8 cellular contexts compared by ENCODE assay signal in genomic region chr11:88231894-88232482, GRCh38. TPM values are rescaled to one million over a fixed set of nuclear protein-coding genes. Genes with fewer than 3 reads are reported as not detected.
DNase-seq lines count a peak whose midpoint lies in the region; ATAC-seq and TF ChIP-seq lines count a peak whose summit lies in the region.

No MANE protein-coding gene starts in this region.

- H3K4me3 ChIP-seq in mammary epithelial cell (replicated peaks in 1 of 3; ENCODE audit: insufficient read depth in 1 of 3, low read depth in 2 of 3, low read length in 3 of 3) (no peak overlapping the region), lung (no peak overlapping the region)

- 45% methylated on average over 5 of the region's 5 CpGs for WGBS in mammary epithelial cell (ENCODE audit: low coverage, missing lambda C conversion rate)
- WGBS in lung, 2 donors = 37 to 63% methylated on average over 5 of the region's 5 CpGs

- in situ Hi-C loops in mammary epithelial cell (cut with MboI; ENCODE audit: low sequenced_read_pairs in 2 of 2) = no loop called here

- H2AFZ ChIP-seq in mammary epithelial cell (ENCODE audit: low read depth, low read length) = no peak overlapping the region

- H3K36me3 ChIP-seq in mammary epithelial cell (ENCODE audit: insufficient read depth, low read length) = no peaks in the 10 kb centered on the region
- no peaks in the 10 kb centered on the region for H3K36me3 ChIP-seq in lung (ENCODE audit: control insufficient read depth in 2 of 2, insufficient read depth in 2 of 2, low read length in 2 of 2)

- ATAC-seq in GM18858 (IDR thresholded peaks at IDR 0.05; ENCODE audit: unreplicated experiment) (peak; percentile 87), HG02973 (IDR thresholded peaks at IDR 0.05; ENCODE audit: unreplicated experiment) (peak; percentile 91), lung (ENCODE audit: insufficient read depth, low FRiP score) (peak; percentile 77)

- CTCF ChIA-PET in mammary epithelial cell (lab: Charles Lee; ENCODE audit: low non-redundant PET) = no interaction called here

- H3K4me1 ChIP-seq in mammary epithelial cell (ENCODE audit: insufficient read depth, low read length) (no peaks in the 10 kb centered on the region), lung (ENCODE audit: control insufficient read depth in 2 of 2, insufficient read depth in 2 of 2, low read length in 2 of 2) (no peaks in the 10 kb centered on the region)

- H3K4me2 ChIP-seq in mammary epithelial cell (ENCODE audit: insufficient read depth, low read depth, low read length) = no peak overlapping the region

- H3K27ac ChIP-seq in mammary epithelial cell (ENCODE audit: insufficient read depth, low read depth, low read length) = no peak overlapping the region
- no peak overlapping the region for H3K27ac ChIP-seq in lung (ENCODE audit: low read depth in 1 of 2, low read length in 1 of 2)

- no peaks in the 10 kb centered on the region for H3K79me2 ChIP-seq in mammary epithelial cell (ENCODE audit: insufficient read depth, low read length)

- DNase-seq in COLO829 (ENCODE audit: low spot score) (peak; percentile 45), NCI-H460 (ENCODE audit: extremely low read depth, low read depth) (peak; percentile 26), mammary epithelial cell (peak; percentile 34), lung (ENCODE audit: low spot score) (no peak), cerebellar nuclear complex (lab: John Stamatoyannopoulos, UW) (no peak), cortex of kidney (lab: John Stamatoyannopoulos, UW) (no peak)

- intact Hi-C loops in mammary epithelial cell (cut with micrococcal nuclease) = loop anchor here (1.0 to 5.0 kb wide), 4 partner anchors 55 to 655 kb away; partner anchors contain the start of gene RAB38

- no peak overlapping the region for H3K9ac ChIP-seq in mammary epithelial cell (ENCODE audit: insufficient read depth, low read length)

- dilution Hi-C loops in mammary epithelial cell (cut with HindIII; ENCODE audit: low sequenced_read_pairs) = no loop called here

- TF ChIP-seq CTCF in mammary epithelial cell (conservative IDR thresholded peaks at IDR 0.05 in 1 of 2, IDR thresholded peaks at IDR 0.05 in 1 of 2; ENCODE audit: extremely low read depth in 1 of 2, insufficient read depth in 1 of 2, low read depth in 1 of 2, low read length in 2 of 2) (peak; percentile 72 to 75), lung (IDR thresholded peaks at IDR 0.05; ENCODE audit: control extremely low read depth, extremely low read depth) (peak; percentile 29)

- H3K9me3 ChIP-seq in mammary epithelial cell (replicated peaks; ENCODE audit: insufficient read depth, low read length) (no peaks in the 10 kb centered on the region), lung (ENCODE audit: control insufficient read depth in 2 of 2, insufficient read depth in 1 of 2, low read length in 1 of 2) (peaks cover 0 to 2% of the 10 kb centered on the region in 2 donors)

- H4K20me1 ChIP-seq in mammary epithelial cell (ENCODE audit: insufficient read depth, low read length) = no peaks in the 10 kb centered on the region

- H3K27me3 ChIP-seq in mammary epithelial cell (ENCODE audit: insufficient read depth, low read length) (no peaks in the 10 kb centered on the region), lung (ENCODE audit: control insufficient read depth, insufficient read depth) (no peaks in the 10 kb centered on the region)

- no TSS peak for BruUV-seq in mammary epithelial cell (replicated peaks; lab: Mats Ljungman, UMichigan)

RNA-seq across cellular contexts. Expression of gene RAB38, which starts 56.7 kb away (rescaled TPM):
- 6.6 and 6.9 TPM in 2 replicates for total RNA-seq in NCI-H460 (2014; rRNA removed; shearing (Covaris generic))
- 5.1 and 5.7 TPM in 2 replicates for polyA plus RNA-seq in NCI-H460 (2014; cell fraction: nucleus; rRNA removed)
- 10 to 100 TPM; 55.8 to 87.7 TPM for total RNA-seq in mammary epithelial cell
- 74.9 TPM for polyA plus RNA-seq in mammary epithelial cell
- polyA minus RNA-seq in mammary epithelial cell = 53.4 TPM
- total RNA-seq in lung = 10 to 100 TPM in 1 of 2 donors, 1 to 10 TPM in 1; 9.0 to 11.7 TPM
- polyA plus RNA-seq in lung = 1 to 10 TPM; 4.7 to 6.0 TPM

Comparison
In these comparisons a context has a peak if more than half of its experiments do, and no peak if none do; other contexts are left out.
1. DNase-seq: peak in COLO829 (single experiment), NCI-H460 (single experiment) and mammary epithelial cell (single experiment); none in lung (single experiment), cerebellar nuclear complex (0 of 2) and cortex of kidney (single experiment).
2. Peak in every context shown above with its lines, with median percentiles within 50 percentile points of each other: ATAC-seq.